8 cellular contexts compared by ENCODE assay signal in the genomic region with DNA sequence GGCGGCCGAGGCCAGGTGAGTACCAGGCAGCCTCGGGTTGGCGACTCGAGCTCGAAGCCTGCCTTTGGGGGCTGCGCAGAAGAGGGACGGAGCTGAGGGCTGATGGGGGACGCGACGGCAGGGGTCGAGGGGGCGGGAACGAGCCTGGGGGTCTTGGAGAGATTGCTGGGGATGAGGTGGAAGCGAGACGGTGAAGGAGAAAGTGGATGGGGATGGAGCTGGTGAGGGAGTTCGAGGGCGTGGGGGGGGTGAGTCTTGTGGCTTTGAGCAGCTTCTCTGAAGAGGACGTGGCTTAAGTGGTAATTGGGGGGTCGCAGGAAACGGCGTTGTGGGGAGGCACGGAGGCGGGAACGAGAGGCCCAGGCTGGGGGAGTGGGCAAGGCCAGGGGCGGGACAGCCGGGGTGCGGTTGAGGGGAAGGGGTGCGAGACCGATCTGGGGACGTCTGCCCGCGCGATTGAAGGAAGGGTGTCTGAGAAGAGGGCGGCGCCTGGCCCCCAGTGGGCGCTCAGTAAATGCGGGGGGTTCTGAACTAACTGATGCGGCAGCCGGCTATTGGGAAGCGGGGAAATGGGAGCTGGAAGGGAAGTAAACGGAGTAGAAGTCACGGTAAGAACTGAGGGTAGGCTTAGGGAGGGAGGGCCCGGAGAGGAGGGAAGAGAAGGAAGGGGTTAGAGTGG. TPM values are rescaled to one million over a fixed set of nuclear protein-coding genes. Genes with fewer than 3 reads are reported as not detected.
DNase-seq lines count a peak whose midpoint lies in the region; ATAC-seq, FAIRE-seq and TF ChIP-seq lines count a peak whose summit lies in the region.

No MANE protein-coding gene starts in this region.

- H3K79me2 ChIP-seq in MM.1S (ENCODE audit: low read length) (peaks cover 82% of the 10 kb centered on the region), endothelial cell of umbilical vein (ENCODE audit: control insufficient read depth, insufficient read depth, low read length) (peaks cover 75% of the 10 kb centered on the region)

- dilution Hi-C loops in endothelial cell of umbilical vein (cut with MboI; ENCODE audit: extremely low pct_ligation_motif_present, low sequenced_read_pairs): no loop called here

- no peaks in the 10 kb centered on the region for H3K27me3 ChIP-seq in MM.1S (replicated peaks; ENCODE audit: insufficient read depth, low read length)
- no peaks in the 10 kb centered on the region for H3K27me3 ChIP-seq in endothelial cell of umbilical vein (ENCODE audit: control insufficient read depth in 2 of 2, insufficient read depth in 2 of 2, low read length in 2 of 2)
- H3K27me3 ChIP-seq in naive thymus-derived CD4-positive, alpha-beta T cell (ENCODE audit: control insufficient read depth in 2 of 2, insufficient read depth in 2 of 2, low read length in 2 of 2): no peaks in the 10 kb centered on the region

- ATAC-seq in activated CD8-positive, alpha-beta T cell treated with anti-CD3 and anti-CD28 coated beads for 36 hours: no peak
- ATAC-seq in naive thymus-derived CD4-positive, alpha-beta T cell: no peak
- ATAC-seq in GM18861 (IDR thresholded peaks at IDR 0.05; ENCODE audit: unreplicated experiment): no peak

- peak overlapping the region; percentile 96 for H3K4me2 ChIP-seq in MM.1S (ENCODE audit: low read depth, low read length)
- peak overlapping the region; percentile 53 for H3K4me2 ChIP-seq in endothelial cell of umbilical vein (ENCODE audit: insufficient read depth, low read length)

- H2AFZ ChIP-seq in MM.1S (ENCODE audit: low read length) (peak overlapping the region; percentile 75), endothelial cell of umbilical vein (ENCODE audit: low read depth, low read length) (peak overlapping the region; percentile 68)

- DNase-seq in Daoy (ENCODE audit: low read depth) (peak; percentile 52), MM.1S (peak; percentile 31), endothelial cell of umbilical vein (ENCODE audit: low read depth, low spot score) (peak; percentile 51), substantia nigra (lab: John Stamatoyannopoulos, UW) (peak in 23 of 49 donors; percentile 20 to 65 (median 40)), NCI-H2081 treated with DMSO at 0.1 percent for 48 hours (lab: John Stamatoyannopoulos, UW) (no peak)
- peak; percentile 76 for DNase-seq in activated CD8-positive, alpha-beta T cell treated with anti-CD3 and anti-CD28 coated beads for 36 hours
- DNase-seq in naive thymus-derived CD4-positive, alpha-beta T cell: peak in 6 of 9 donors; percentile 17 to 63 (median 31)

- peaks cover 38% of the 10 kb centered on the region for H3K36me3 Mint-ChIP-seq in activated CD8-positive, alpha-beta T cell treated with anti-CD3 and anti-CD28 coated beads for 36 hours (ENCODE audit: low read depth)
- peaks cover 0 to 11% (median 0%) of the 10 kb centered on the region in 5 donors for H3K36me3 Mint-ChIP-seq in naive thymus-derived CD4-positive, alpha-beta T cell

- peak; percentile 8 for FAIRE-seq in endothelial cell of umbilical vein (lab: Jason Lieb, UNC)

- TF ChIP-seq POLR2A in endothelial cell of umbilical vein (IDR thresholded peaks at IDR 0.05; ENCODE audit: low read depth, low read length): no peak

- intact Hi-C loops in activated CD8-positive, alpha-beta T cell treated with anti-CD3 and anti-CD28 coated beads for 36 hours (cut with micrococcal nuclease): loop anchor here (10.0 kb wide), 1 partner anchor 149 kb away; a partner anchor contains a TSS
- intact Hi-C loops in endothelial cell of umbilical vein (cut with micrococcal nuclease): loop anchor here (1.0 kb wide), 2 partner anchors 32 to 59 kb away; no protein-coding TSS in a partner anchor
- intact Hi-C loops in naive thymus-derived CD4-positive, alpha-beta T cell (cut with micrococcal nuclease): loop anchor here (1.0 to 10.0 kb wide), 21 partner anchors 49 to 964 kb away; a partner anchor contains a TSS

- no TSS peak for BruUV-seq in endothelial cell of umbilical vein (replicated peaks; lab: Mats Ljungman, UMichigan)

- peaks cover 38% of the 10 kb centered on the region for H3F3A ChIP-seq in MM.1S (ENCODE audit: insufficient read depth, low read length)

- POLR2A ChIA-PET in activated CD8-positive, alpha-beta T cell treated with anti-CD3 and anti-CD28 coated beads for 36 hours (lab: Charles Lee): interaction anchor here (0.9 to 2.1 kb wide), 8 partner anchors 9 to 491 kb away, joined by 3 to 13 read pairs (median 4); a partner anchor contains a TSS
- POLR2A ChIA-PET in endothelial cell of umbilical vein (lab: Charles Lee): no interaction called here
- POLR2A ChIA-PET in naive thymus-derived CD4-positive, alpha-beta T cell (lab: Charles Lee): interaction anchor here (0.7 to 5.0 kb wide), 14 partner anchors 9 to 329 kb away, joined by 3 to 56 read pairs (median 4); a partner anchor contains a TSS

- no peak for TF ChIP-seq CTCF in MM.1S (IDR thresholded peaks at IDR 0.05; ENCODE audit: low read length)
- no peak for TF ChIP-seq CTCF in activated CD8-positive, alpha-beta T cell treated with anti-CD3 and anti-CD28 coated beads for 36 hours (IDR thresholded peaks at IDR 0.05)
- TF ChIP-seq CTCF in endothelial cell of umbilical vein (IDR thresholded peaks at IDR 0.05; ENCODE audit: extremely low read depth in 1 of 2, insufficient read depth in 1 of 2, low read depth in 1 of 2, low read length in 2 of 2): no peak

- peak overlapping the region; percentile 75 for H3K9ac ChIP-seq in MM.1S (ENCODE audit: low read length)
- peak overlapping the region; percentile 84 for H3K9ac ChIP-seq in endothelial cell of umbilical vein (replicated peaks; ENCODE audit: extremely low read depth, insufficient read depth, low read length)

- H3K27ac ChIP-seq in MM.1S (ENCODE audit: low read length) (no peak overlapping the region), endothelial cell of umbilical vein (ENCODE audit: insufficient read depth, low read depth, low read length) (peak overlapping the region; percentile 64), substantia nigra (ENCODE audit: low read depth, low read length, poor library complexity, severe bottlenecking) (peak overlapping the region; percentile 98)
- peak overlapping the region; percentile 88 for H3K27ac ChIP-seq in naive thymus-derived CD4-positive, alpha-beta T cell (ENCODE audit: low read depth, low read length)

- no peaks in the 10 kb centered on the region for H3K9me3 Mint-ChIP-seq in activated CD8-positive, alpha-beta T cell treated with anti-CD3 and anti-CD28 coated beads for 36 hours
- H3K9me3 Mint-ChIP-seq in naive thymus-derived CD4-positive, alpha-beta T cell: no peaks in the 10 kb centered on the region

- H4K20me1 ChIP-seq in MM.1S (ENCODE audit: insufficient read depth, low read length): no peaks in the 10 kb centered on the region
- H4K20me1 ChIP-seq in endothelial cell of umbilical vein (replicated peaks; ENCODE audit: control insufficient read depth, extremely low read depth, insufficient read depth, low read length): no peaks in the 10 kb centered on the region

- peaks cover 54% of the 10 kb centered on the region for H3K4me1 Mint-ChIP-seq in activated CD8-positive, alpha-beta T cell treated with anti-CD3 and anti-CD28 coated beads for 36 hours (ENCODE audit: low read depth)
- H3K4me1 Mint-ChIP-seq in naive thymus-derived CD4-positive, alpha-beta T cell: peaks cover 43 to 64% (median 54%) of the 10 kb centered on the region in 7 donors

- no peaks in the 10 kb centered on the region for H3K9me2 ChIP-seq in MM.1S (replicated peaks; ENCODE audit: insufficient read depth, low read length)

- H3K9me3 ChIP-seq in MM.1S (replicated peaks; ENCODE audit: insufficient read depth, low read length) (no peaks in the 10 kb centered on the region), endothelial cell of umbilical vein (replicated peaks; ENCODE audit: control insufficient read depth, insufficient read depth, low read length) (no peaks in the 10 kb centered on the region)
- H3K9me3 ChIP-seq in naive thymus-derived CD4-positive, alpha-beta T cell (ENCODE audit: control insufficient read depth in 2 of 3, low read length in 3 of 3): no peaks in the 10 kb centered on the region

- H3K27ac Mint-ChIP-seq in activated CD8-positive, alpha-beta T cell treated with anti-CD3 and anti-CD28 coated beads for 36 hours: peak overlapping the region; percentile 96
- peak overlapping the region; percentile 86 to 99 (median 91) for H3K27ac Mint-ChIP-seq in naive thymus-derived CD4-positive, alpha-beta T cell

- H3K9me1 ChIP-seq in endothelial cell of umbilical vein (replicated peaks; ENCODE audit: control insufficient read depth, extremely low read depth, insufficient read depth, low read length): no peaks in the 10 kb centered on the region

- H3K4me3 ChIP-seq in MM.1S (ENCODE audit: low read length): peak overlapping the region; percentile 81
- peak overlapping the region; percentile 52 to 90 (median 89) for H3K4me3 ChIP-seq in endothelial cell of umbilical vein (replicated peaks in 1 of 3; ENCODE audit: insufficient read depth in 1 of 3, low read depth in 1 of 3, low read length in 3 of 3)
- peak overlapping the region; percentile 53 for H3K4me3 ChIP-seq in naive thymus-derived CD4-positive, alpha-beta T cell (ENCODE audit: low read length)

- no peaks in the 10 kb centered on the region for H3K27me3 Mint-ChIP-seq in activated CD8-positive, alpha-beta T cell treated with anti-CD3 and anti-CD28 coated beads for 36 hours
- no peaks in the 10 kb centered on the region for H3K27me3 Mint-ChIP-seq in naive thymus-derived CD4-positive, alpha-beta T cell

- H3K36me3 ChIP-seq in MM.1S (replicated peaks; ENCODE audit: insufficient read depth, low read length): no peaks in the 10 kb centered on the region; the same call in 1 of the 2 replicates
- H3K36me3 ChIP-seq in endothelial cell of umbilical vein (ENCODE audit: control insufficient read depth in 2 of 2, extremely low read depth in 1 of 2, insufficient read depth in 2 of 2, low read length in 2 of 2): no peaks in the 10 kb centered on the region
- H3K36me3 ChIP-seq in naive thymus-derived CD4-positive, alpha-beta T cell (ENCODE audit: control insufficient read depth in 2 of 3, insufficient read depth in 3 of 3, low read length in 3 of 3): peaks cover 0 to 15% (median 0%) of the 10 kb centered on the region in 3 experiments

- peak overlapping the region; percentile 98 for H3K4me3 Mint-ChIP-seq in activated CD8-positive, alpha-beta T cell treated with anti-CD3 and anti-CD28 coated beads for 36 hours
- H3K4me3 Mint-ChIP-seq in naive thymus-derived CD4-positive, alpha-beta T cell: peak overlapping the region; percentile 96 to 100 (median 98)

- CTCF ChIA-PET in activated CD8-positive, alpha-beta T cell treated with anti-CD3 and anti-CD28 coated beads for 36 hours (lab: Charles Lee): interaction anchor here (0.6 to 1.0 kb wide), 3 partner anchors 11 to 173 kb away, joined by 3 to 4 read pairs (median 3); no protein-coding TSS in a partner anchor
- CTCF ChIA-PET in endothelial cell of umbilical vein (lab: Charles Lee): interaction anchor here (1.0 to 2.0 kb wide), 3 partner anchors 9 to 94 kb away, joined by 3 to 6 read pairs (median 5); no protein-coding TSS in a partner anchor
- CTCF ChIA-PET in naive thymus-derived CD4-positive, alpha-beta T cell (lab: Charles Lee): interaction anchor here (0.7 to 1.0 kb wide), 3 partner anchors 11 to 229 kb away, joined by 3 to 5 read pairs (median 3); a partner anchor contains a TSS

- H3K4me1 ChIP-seq in MM.1S (ENCODE audit: low read length) (peaks cover 22% of the 10 kb centered on the region), endothelial cell of umbilical vein (ENCODE audit: control insufficient read depth, extremely low read depth, insufficient read depth, low read length) (peaks cover 44% of the 10 kb centered on the region)
- peaks cover 32% of the 10 kb centered on the region in 2 donors for H3K4me1 ChIP-seq in naive thymus-derived CD4-positive, alpha-beta T cell (ENCODE audit: control insufficient read depth in 2 of 2, insufficient read depth in 2 of 2, low read length in 2 of 2)

RNA-seq across cellular contexts. Expression of a gene that starts 0.4 kb away (rescaled TPM):
- total RNA-seq in Daoy (2014; rRNA removed; shearing (Covaris generic)): 25.0 and 27.5 TPM in 2 replicates
- 100 to 1,000 TPM; 111 to 112 TPM for total RNA-seq in activated CD8-positive, alpha-beta T cell treated with anti-CD3 and anti-CD28 coated beads for 36 hours
- 119 and 124 TPM in 2 replicates for total RNA-seq in endothelial cell of umbilical vein
- polyA plus RNA-seq in endothelial cell of umbilical vein: 64.4 and 69.8 TPM in 2 replicates
- 43.2 and 47.5 TPM in 2 replicates for polyA plus RNA-seq in endothelial cell of umbilical vein (2011; cell fraction: cytosol; rRNA removed)
- 227 and 234 TPM in 2 replicates for polyA plus RNA-seq in endothelial cell of umbilical vein (2011; cell fraction: nucleus; rRNA removed)
- 76.5 and 94.6 TPM in 2 replicates for polyA plus RNA-seq in endothelial cell of umbilical vein (2012)
- polyA minus RNA-seq in endothelial cell of umbilical vein: 97.0 and 109 TPM in 2 replicates
- 42.7 TPM for polyA minus RNA-seq in endothelial cell of umbilical vein (2011; cell fraction: cytosol; rRNA and poly(A)+ RNA removed)
- polyA minus RNA-seq in endothelial cell of umbilical vein (2011; cell fraction: nucleus; rRNA and poly(A)+ RNA removed): 104 and 123 TPM in 2 replicates
- total RNA-seq in naive thymus-derived CD4-positive, alpha-beta T cell: 100 to 1,000 TPM; 154 to 297 (median 205) TPM
- 10 to 100 TPM in 1 of 2 donors, 1 to 10 TPM in 1; 5.6 to 26.2 TPM for polyA plus RNA-seq in naive thymus-derived CD4-positive, alpha-beta T cell

RNA-seq across cellular contexts. Expression of a gene that starts 0.7 kb away (rescaled TPM):
- 11.5 and 17.5 TPM in 2 replicates for total RNA-seq in Daoy (2014; rRNA removed; shearing (Covaris generic))
- 10 to 100 TPM; 40.7 to 41.9 TPM for total RNA-seq in activated CD8-positive, alpha-beta T cell treated with anti-CD3 and anti-CD28 coated beads for 36 hours
- 23.4 and 30.3 TPM in 2 replicates for total RNA-seq in endothelial cell of umbilical vein
- polyA plus RNA-seq in endothelial cell of umbilical vein: 9.0 and 9.6 TPM in 2 replicates
- 16.1 and 17.5 TPM in 2 replicates for polyA plus RNA-seq in endothelial cell of umbilical vein (2011; cell fraction: cytosol; rRNA removed)
- polyA plus RNA-seq in endothelial cell of umbilical vein (2011; cell fraction: nucleus; rRNA removed): 17.8 and 25.4 TPM in 2 replicates
- polyA plus RNA-seq in endothelial cell of umbilical vein (2012): 12.6 and 15.8 TPM in 2 replicates
- polyA minus RNA-seq in endothelial cell of umbilical vein: 7.9 and 8.0 TPM in 2 replicates
- polyA minus RNA-seq in endothelial cell of umbilical vein (2011; cell fraction: cytosol; rRNA and poly(A)+ RNA removed): 13.7 TPM
- polyA minus RNA-seq in endothelial cell of umbilical vein (2011; cell fraction: nucleus; rRNA and poly(A)+ RNA removed): 7.5 and 8.4 TPM in 2 replicates
- total RNA-seq in naive thymus-derived CD4-positive, alpha-beta T cell: 10 to 100 TPM; 16.7 to 31.5 (median 19.3) TPM
- polyA plus RNA-seq in naive thymus-derived CD4-positive, alpha-beta T cell: 10 to 100 TPM in 1 of 2 donors, 1 to 10 TPM in 1; 9.4 to 11.5 TPM

RNA-seq across cellular contexts. Expression of a gene that starts 49.4 kb away (rescaled TPM):
- not detected in 2 replicates for total RNA-seq in Daoy (2014; rRNA removed; shearing (Covaris generic))
- not detected for total RNA-seq in activated CD8-positive, alpha-beta T cell treated with anti-CD3 and anti-CD28 coated beads for 36 hours
- total RNA-seq in endothelial cell of umbilical vein: 2.2 and 2.9 TPM in 2 replicates
- 3.9 and 5.3 TPM in 2 replicates for polyA plus RNA-seq in endothelial cell of umbilical vein
- polyA plus RNA-seq in endothelial cell of umbilical vein (2011; cell fraction: cytosol; rRNA removed): 1.8 and 2.4 TPM in 2 replicates
- polyA plus RNA-seq in endothelial cell of umbilical vein (2011; cell fraction: nucleus; rRNA removed): 5.1 and 5.5 TPM in 2 replicates
- 0.95 and 1.8 TPM in 2 replicates for polyA plus RNA-seq in endothelial cell of umbilical vein (2012)
- polyA minus RNA-seq in endothelial cell of umbilical vein: 2.0 and 3.2 TPM in 2 replicates
- not detected for polyA minus RNA-seq in endothelial cell of umbilical vein (2011; cell fraction: cytosol; rRNA and poly(A)+ RNA removed)
- polyA minus RNA-seq in endothelial cell of umbilical vein (2011; cell fraction: nucleus; rRNA and poly(A)+ RNA removed): 2.8 and 3.6 TPM in 2 replicates
- 1 to 10 TPM in 4 of 5 experiments, under 1 TPM in 1; 0.44 to 6.6 (median 3.2) TPM for total RNA-seq in naive thymus-derived CD4-positive, alpha-beta T cell
- under 1 TPM; 0.18 to 0.66 TPM for polyA plus RNA-seq in naive thymus-derived CD4-positive, alpha-beta T cell
